In the genomic region with DNA sequence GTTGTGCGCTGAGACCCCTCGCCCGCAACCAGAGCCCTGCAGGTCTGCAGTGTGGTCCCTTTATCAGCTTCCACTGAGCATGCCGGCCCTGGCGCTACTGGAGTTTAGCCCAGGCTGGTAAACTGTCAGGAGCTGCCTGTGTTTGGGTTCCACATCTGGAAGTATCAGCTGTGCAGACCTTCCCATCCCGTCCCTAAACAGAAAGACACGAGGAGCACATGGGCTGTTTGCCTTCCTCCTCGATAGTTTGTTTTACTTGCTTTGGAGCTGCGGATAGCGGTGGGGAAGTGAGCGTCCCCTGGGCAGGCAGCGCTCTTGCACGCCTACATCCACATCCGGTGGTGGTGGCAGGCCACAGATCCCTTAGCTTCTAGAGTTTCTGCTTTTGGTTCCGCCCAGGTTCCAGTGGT, we compare ENCODE assay signal across 7 cellular contexts. TPM values are rescaled to one million over a fixed set of nuclear protein-coding genes. Genes with fewer than 3 reads are reported as not detected.
DNase-seq lines count a peak whose midpoint lies in the region; ATAC-seq lines count a peak whose summit lies in the region.

No MANE protein-coding gene starts in this region.

- POLR2A ChIA-PET in activated CD8-positive, alpha-beta T cell treated with anti-CD3 and anti-CD28 coated beads, Interleukin-2, amount 10 ng/mL, durations not matched to agents 7 days and 5 days (lab: Charles Lee): no interaction called here

- peak overlapping the region; percentile 23 for H3K4me3 Mint-ChIP-seq in activated CD8-positive, alpha-beta T cell treated with anti-CD3 and anti-CD28 coated beads, Interleukin-2, amount 10 ng/mL, durations not matched to agents 7 days and 5 days

- ATAC-seq in GM19025 (IDR thresholded peaks at IDR 0.05; ENCODE audit: low read depth, unreplicated experiment): peak; percentile 72
- ATAC-seq in HG02798 (IDR thresholded peaks at IDR 0.05; ENCODE audit: poor library complexity, unreplicated experiment): peak; percentile 55
- peak; percentile 85 for ATAC-seq in activated CD8-positive, alpha-beta T cell treated with anti-CD3 and anti-CD28 coated beads, Interleukin-2, amount 10 ng/mL, durations not matched to agents 7 days and 5 days

- peaks cover 31% of the 10 kb centered on the region for H3K4me1 Mint-ChIP-seq in activated CD8-positive, alpha-beta T cell treated with anti-CD3 and anti-CD28 coated beads, Interleukin-2, amount 10 ng/mL, durations not matched to agents 7 days and 5 days (ENCODE audit: low read depth)

- no peak overlapping the region for H3K27ac Mint-ChIP-seq in activated CD8-positive, alpha-beta T cell treated with anti-CD3 and anti-CD28 coated beads, Interleukin-2, amount 10 ng/mL, durations not matched to agents 7 days and 5 days

- H3K9me3 Mint-ChIP-seq in activated CD8-positive, alpha-beta T cell treated with anti-CD3 and anti-CD28 coated beads, Interleukin-2, amount 10 ng/mL, durations not matched to agents 7 days and 5 days (ENCODE audit: insufficient read depth): no peaks in the 10 kb centered on the region

- peaks cover 46% of the 10 kb centered on the region for H3K27me3 Mint-ChIP-seq in activated CD8-positive, alpha-beta T cell treated with anti-CD3 and anti-CD28 coated beads, Interleukin-2, amount 10 ng/mL, durations not matched to agents 7 days and 5 days (ENCODE audit: low read depth)

- CTCF ChIA-PET in activated CD8-positive, alpha-beta T cell treated with anti-CD3 and anti-CD28 coated beads, Interleukin-2, amount 10 ng/mL, durations not matched to agents 7 days and 5 days (lab: Charles Lee): no interaction called here

- H3K36me3 Mint-ChIP-seq in activated CD8-positive, alpha-beta T cell treated with anti-CD3 and anti-CD28 coated beads, Interleukin-2, amount 10 ng/mL, durations not matched to agents 7 days and 5 days (ENCODE audit: low read depth): no peaks in the 10 kb centered on the region

- DNase-seq in activated CD8-positive, alpha-beta T cell treated with anti-CD3 and anti-CD28 coated beads, Interleukin-2, amount 10 ng/mL, durations not matched to agents 7 days and 5 days: peak; percentile 78
- DNase-seq in putamen (ENCODE audit: low spot score): peak; percentile 29
- DNase-seq in D341Med (ENCODE audit: low spot score): no peak
- no peak for DNase-seq in COR-L47 (lab: John Stamatoyannopoulos, UW)
- no peak for DNase-seq in DMS79 treated with DMSO at 0.1 percent for 48 hours (lab: John Stamatoyannopoulos, UW)

RNA-seq across cellular contexts. Expression of gene BOC, which starts 12.5 kb away (rescaled TPM):
- total RNA-seq in activated CD8-positive, alpha-beta T cell treated with anti-CD3 and anti-CD28 coated beads, Interleukin-2, amount 10 ng/mL, durations not matched to agents 7 days and 5 days: not detected

Comparison
In these comparisons a context has a peak if more than half of its experiments do, and no peak if none do; other contexts are left out.
1. DNase-seq: peak in activated CD8-positive, alpha-beta T cell treated with anti-CD3 and anti-CD28 coated beads, Interleukin-2, amount 10 ng/mL, durations not matched to agents 7 days and 5 days (single experiment) and putamen (single experiment); none in D341Med (single experiment), COR-L47 (single experiment) and DMS79 treated with DMSO at 0.1 percent for 48 hours (single experiment).
2. Peak in every context shown above with its lines, with median percentiles within 50 percentile points of each other: ATAC-seq.